In genomic region chr6:24883618-24884017, GRCh38 we compare ENCODE assay signal across 8 cellular contexts. TPM values are rescaled to one million over a fixed set of nuclear protein-coding genes. Genes with fewer than 3 reads are reported as not detected.
DNase-seq lines count a peak whose midpoint lies in the region; ATAC-seq lines count a peak whose summit lies in the region.

No MANE protein-coding gene starts in this region.

- peak overlapping the region; percentile 94 for H3K27ac Mint-ChIP-seq in activated CD4-positive, alpha-beta T cell treated with anti-CD3 and anti-CD28 coated beads, Interleukin-2, amount 10 ng/mL, durations not matched to agents 24 days and 14 days
- H3K27ac Mint-ChIP-seq in natural killer cell treated with Interleukin-12 subunit alpha and Interleukin-12 subunit beta and Interleukin-15 and Interleukin-18, amount 100 ng/mL, for 72 hours = peak overlapping the region; percentile 91 to 92

- intact Hi-C loops in activated CD4-positive, alpha-beta T cell treated with anti-CD3 and anti-CD28 coated beads, Interleukin-2, amount 10 ng/mL, durations not matched to agents 24 days and 14 days (cut with micrococcal nuclease) = loop anchor here (1.0 to 2.0 kb wide), 5 partner anchors 17 to 91 kb away; no protein-coding TSS in a partner anchor

- peaks cover 55% of the 10 kb centered on the region for H3K36me3 Mint-ChIP-seq in activated CD4-positive, alpha-beta T cell treated with anti-CD3 and anti-CD28 coated beads, Interleukin-2, amount 10 ng/mL, durations not matched to agents 24 days and 14 days (ENCODE audit: low read depth)
- H3K36me3 Mint-ChIP-seq in natural killer cell treated with Interleukin-12 subunit alpha and Interleukin-12 subunit beta and Interleukin-15 and Interleukin-18, amount 100 ng/mL, for 72 hours = peaks cover 11% of the 10 kb centered on the region

- H3K9me3 Mint-ChIP-seq in activated CD4-positive, alpha-beta T cell treated with anti-CD3 and anti-CD28 coated beads, Interleukin-2, amount 10 ng/mL, durations not matched to agents 24 days and 14 days = no peaks in the 10 kb centered on the region
- H3K9me3 Mint-ChIP-seq in natural killer cell treated with Interleukin-12 subunit alpha and Interleukin-12 subunit beta and Interleukin-15 and Interleukin-18, amount 100 ng/mL, for 72 hours = no peaks in the 10 kb centered on the region

- H3K27me3 Mint-ChIP-seq in activated CD4-positive, alpha-beta T cell treated with anti-CD3 and anti-CD28 coated beads, Interleukin-2, amount 10 ng/mL, durations not matched to agents 24 days and 14 days = no peaks in the 10 kb centered on the region
- H3K27me3 Mint-ChIP-seq in natural killer cell treated with Interleukin-12 subunit alpha and Interleukin-12 subunit beta and Interleukin-15 and Interleukin-18, amount 100 ng/mL, for 72 hours = no peaks in the 10 kb centered on the region

- no peak for DNase-seq in activated CD4-positive, alpha-beta T cell treated with anti-CD3 and anti-CD28 coated beads, Interleukin-2, amount 10 ng/mL, durations not matched to agents 24 days and 14 days
- DNase-seq in natural killer cell treated with Interleukin-12 subunit alpha and Interleukin-12 subunit beta and Interleukin-15 and Interleukin-18, amount 100 ng/mL, for 72 hours (ENCODE audit: low spot score) = no peak
- no peak for DNase-seq in anterior cingulate cortex (lab: John Stamatoyannopoulos, UW)
- DNase-seq in globus pallidus (ENCODE audit: low spot score) = no peak
- no peak for DNase-seq in Ammon's horn (ENCODE audit: low spot score)
- no peak for DNase-seq in HK-2 (ENCODE audit: unreplicated experiment)

- ATAC-seq in GM18520 (IDR thresholded peaks at IDR 0.05; ENCODE audit: unreplicated experiment) (peak; percentile 84), HG02870 (IDR thresholded peaks at IDR 0.05; ENCODE audit: unreplicated experiment) (peak; percentile 57)
- peak; percentile 82 to 89 for ATAC-seq in natural killer cell treated with Interleukin-12 subunit alpha and Interleukin-12 subunit beta and Interleukin-15 and Interleukin-18, amount 100 ng/mL, for 72 hours

- peaks cover 60% of the 10 kb centered on the region for H3K4me1 Mint-ChIP-seq in activated CD4-positive, alpha-beta T cell treated with anti-CD3 and anti-CD28 coated beads, Interleukin-2, amount 10 ng/mL, durations not matched to agents 24 days and 14 days
- H3K4me1 Mint-ChIP-seq in natural killer cell treated with Interleukin-12 subunit alpha and Interleukin-12 subunit beta and Interleukin-15 and Interleukin-18, amount 100 ng/mL, for 72 hours (ENCODE audit: low read depth in 2 of 2) = peaks cover 68 to 74% of the 10 kb centered on the region in 2 donors

- H3K4me3 Mint-ChIP-seq in activated CD4-positive, alpha-beta T cell treated with anti-CD3 and anti-CD28 coated beads, Interleukin-2, amount 10 ng/mL, durations not matched to agents 24 days and 14 days = peak overlapping the region; percentile 67
- H3K4me3 Mint-ChIP-seq in natural killer cell treated with Interleukin-12 subunit alpha and Interleukin-12 subunit beta and Interleukin-15 and Interleukin-18, amount 100 ng/mL, for 72 hours = peak overlapping the region; percentile 81

RNA-seq across cellular contexts. Expression of gene RIPOR2, which starts 52.1 kb away (rescaled TPM):
- 25.3 and 26.5 TPM in 2 replicates for total RNA-seq in activated CD4-positive, alpha-beta T cell treated with anti-CD3 and anti-CD28 coated beads, Interleukin-2, amount 10 ng/mL, durations not matched to agents 24 days and 14 days
- 10 to 100 TPM; 58.7 to 88.4 TPM for total RNA-seq in natural killer cell treated with Interleukin-12 subunit alpha and Interleukin-12 subunit beta and Interleukin-15 and Interleukin-18, amount 100 ng/mL, for 72 hours
